In the genomic region with DNA sequence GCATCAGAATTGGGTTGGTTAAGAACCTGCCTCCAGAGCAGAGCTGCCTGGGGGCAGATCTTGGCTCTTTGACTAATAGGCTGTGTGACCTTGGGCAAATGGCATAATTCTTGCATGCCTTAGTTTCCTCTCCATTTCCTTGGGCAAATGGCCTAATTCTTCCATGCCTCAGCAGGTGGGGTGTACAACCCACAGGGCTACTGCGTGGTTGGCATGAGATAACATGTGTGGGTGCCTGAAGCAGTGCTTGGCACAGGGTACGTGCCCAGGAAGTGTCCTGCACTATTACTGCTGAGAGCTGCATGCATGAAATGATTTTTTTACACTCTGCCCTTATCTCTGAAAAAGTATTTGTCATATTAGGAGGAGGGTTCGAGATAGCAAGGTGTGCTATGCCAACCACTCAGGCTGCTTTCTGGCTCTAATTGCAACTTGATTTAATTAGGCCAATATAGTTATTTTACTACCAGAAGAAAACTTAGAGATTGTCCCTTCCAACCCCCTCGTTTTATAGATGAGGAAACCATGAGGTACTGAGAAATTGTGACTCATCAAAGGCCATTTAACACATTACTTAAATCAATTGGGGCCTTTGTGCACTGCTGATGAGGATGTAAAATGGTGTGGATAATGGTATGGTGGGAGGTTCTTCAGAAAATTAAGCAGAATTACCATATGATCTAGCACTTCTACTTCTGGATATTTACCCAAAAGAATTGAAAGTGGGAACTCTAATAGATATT, we compare ENCODE assay signal across 16 cellular contexts.
DNase-seq lines count a peak whose midpoint lies in the region; ATAC-seq, FAIRE-seq and TF ChIP-seq lines count a peak whose summit lies in the region.
"Had no signal": no experiment of that assay in that cellular context is flagged by ENCODE, and none has a peak within 500 bp of the region (broad histone marks: within the 10 kb centered on the region; RNA-seq: fewer than 3 reads in every experiment).

No MANE protein-coding gene starts in this region.

- DNase-seq in activated T-cell treated with anti-CD3 and anti-CD28 coated beads, Interleukin-2, amount 50 U/mL, for 24 hours, result no peak
- DNase-seq in activated T-cell treated with anti-CD3 and anti-CD28 coated beads, Interleukin-2, amount 50 U/mL, for 1 hour, result no peak
- DNase-seq in T-helper 17 cell (no peak), epithelial cell of esophagus (ENCODE audit: low read depth) (peak; percentile 50), posterior cingulate gyrus (no peak), GM12892 (ENCODE audit: insufficient read length) (no peak), NCI-H187 (lab: John Stamatoyannopoulos, UW) (no peak)
- no peak for DNase-seq in stimulated activated naive CD8-positive, alpha-beta T cell treated with anti-CD3 and anti-CD28 coated beads, Interleukin-15, Interleukin-2, amounts not matched to agents 100 U/mL and 50 U/mL, for 24 hours
- DNase-seq: activated gamma-delta T cell, H7, islet precursor cell, NCI-H1694, SIG-M5 had no signal

- FAIRE-seq in GM12892 (lab: Jason Lieb, UNC), result no peak

- no peaks in the 10 kb centered on the region for H3K9me3 Mint-ChIP-seq in activated T-cell treated with anti-CD3 and anti-CD28 coated beads, Interleukin-2, amount 50 U/mL, for 24 hours
- H3K9me3 Mint-ChIP-seq: neural progenitor cell had no signal

- TF ChIP-seq CTCF in epithelial cell of esophagus (IDR thresholded peaks at IDR 0.05; ENCODE audit: insufficient read depth, low read depth, low read length, missing control alignments), result no peak

- ATAC-seq in T-helper 17 cell, result no peak
- peak; percentile 56 for ATAC-seq in stimulated activated naive CD8-positive, alpha-beta T cell treated with anti-CD3 and anti-CD28 coated beads, Interleukin-15, Interleukin-2, amounts not matched to agents 100 U/mL and 50 U/mL, for 24 hours

- no peaks in the 10 kb centered on the region for H3K9me3 ChIP-seq in T-helper 17 cell (ENCODE audit: control insufficient read depth, low read length, poor library complexity, severe bottlenecking)

- no peak for TF ChIP-seq POLR2A in GM12892 (IDR thresholded peaks at IDR 0.05; ENCODE audit: low read depth, low read length)

- intact Hi-C loops in posterior cingulate gyrus (cut with DNase I), result no loop called here

- H3K27me3 Mint-ChIP-seq in activated T-cell treated with anti-CD3 and anti-CD28 coated beads, Interleukin-2, amount 50 U/mL, for 24 hours, result no peaks in the 10 kb centered on the region
- no peaks in the 10 kb centered on the region for H3K27me3 Mint-ChIP-seq in T-helper 17 cell

- peak overlapping the region; percentile 93 for H3K27ac Mint-ChIP-seq in activated T-cell treated with anti-CD3 and anti-CD28 coated beads, Interleukin-2, amount 50 U/mL, for 24 hours
- H3K27ac Mint-ChIP-seq in T-helper 17 cell, result peak overlapping the region; percentile 84
- H3K27ac Mint-ChIP-seq: neural progenitor cell had no signal

- H3K4me1 Mint-ChIP-seq in activated T-cell treated with anti-CD3 and anti-CD28 coated beads, Interleukin-2, amount 50 U/mL, for 24 hours (ENCODE audit: low read depth), result peaks cover 94% of the 10 kb centered on the region
- H3K4me1 Mint-ChIP-seq in T-helper 17 cell, result peaks cover 35% of the 10 kb centered on the region

- no peak overlapping the region for H3K4me3 ChIP-seq in epithelial cell of esophagus (ENCODE audit: low read length)
- H3K4me3 ChIP-seq: coronary artery, neural progenitor cell, smooth muscle cell had no signal

- H3K4me3 Mint-ChIP-seq in activated T-cell treated with anti-CD3 and anti-CD28 coated beads, Interleukin-2, amount 50 U/mL, for 24 hours, result peak overlapping the region; percentile 8
- no peak overlapping the region for H3K4me3 Mint-ChIP-seq in T-helper 17 cell
- H3K4me3 Mint-ChIP-seq: neural progenitor cell had no signal

- H3K36me3 Mint-ChIP-seq in activated T-cell treated with anti-CD3 and anti-CD28 coated beads, Interleukin-2, amount 50 U/mL, for 24 hours (ENCODE audit: low read depth), result peaks cover 97% of the 10 kb centered on the region
- H3K36me3 Mint-ChIP-seq in T-helper 17 cell (ENCODE audit: low read depth), result peaks cover 8% of the 10 kb centered on the region
- H3K36me3 Mint-ChIP-seq: neural progenitor cell had no signal
